ENCODE assay signal across 9 cellular contexts in the genomic region with DNA sequence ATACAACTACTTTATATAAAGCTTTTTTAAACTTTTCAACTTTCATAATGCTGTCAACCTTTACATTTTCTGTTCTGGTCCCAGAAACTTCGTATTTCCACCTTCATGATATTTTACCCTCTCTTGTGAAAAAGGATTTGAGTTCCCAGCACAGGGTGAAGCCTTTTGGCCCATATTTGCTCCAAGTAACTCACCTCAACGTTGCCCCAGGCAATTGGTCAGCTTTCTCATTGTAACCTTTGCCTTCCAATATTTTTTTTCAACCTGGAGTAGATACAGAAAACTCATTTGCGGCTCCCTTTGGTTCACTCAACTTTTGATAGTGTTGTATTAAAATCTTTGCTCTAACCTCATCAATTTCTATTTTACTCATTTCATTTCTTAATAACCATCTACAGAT.
"Had no signal": no experiment of that assay in that cellular context is flagged by ENCODE, and none has a peak within 500 bp of the region (broad histone marks: within the 10 kb centered on the region; RNA-seq: fewer than 3 reads in every experiment).

No MANE protein-coding gene starts in this region.

- H3K9ac ChIP-seq: GM23248 had no signal

- H2AFZ ChIP-seq: GM23248, GM23338 had no signal

- DNase-seq: GM23248, GOT3, H7, H9, HCEC 1CT, HFFc6 had no signal

- H3K4me3 ChIP-seq: GM23248, GM23338, HAP-1 had no signal

- ATAC-seq: GM23338, HCT116 had no signal

- H3K9me3 ChIP-seq: HAP-1 had no signal

- H3K36me3 ChIP-seq: HAP-1 had no signal

- H3K4me1 ChIP-seq: HAP-1 had no signal

- H3K4me2 ChIP-seq: GM23338 had no signal

- H3K27ac ChIP-seq: GM23248 had no signal
